ENCODE assay signal across 23 cellular contexts in genomic region chr2:239506101-239506808, GRCh38.
DNase-seq lines count a peak whose midpoint lies in the region; ATAC-seq, FAIRE-seq and TF ChIP-seq lines count a peak whose summit lies in the region.
"Had no signal": no experiment of that assay in that cellular context is flagged by ENCODE, and none has a peak within 500 bp of the region (broad histone marks: within the 10 kb centered on the region; RNA-seq: fewer than 3 reads in every experiment).

No MANE protein-coding gene starts in this region.

- H3K9me3 ChIP-seq in H1 (ENCODE audit: insufficient read depth in 2 of 2, low read depth in 1 of 2, low read length in 1 of 2): no peaks in the 10 kb centered on the region
- no peaks in the 10 kb centered on the region for H3K9me3 ChIP-seq in neural progenitor cell (ENCODE audit: low read depth)
- H3K9me3 ChIP-seq: Peyer's patch, SJCRH30 had no signal

- no peak overlapping the region for H3K56ac ChIP-seq in H1 (replicated peaks; ENCODE audit: insufficient read length, low read depth, low read length)

- H3K9ac ChIP-seq in H1 (replicated peaks in 1 of 4; ENCODE audit: extremely low read depth in 1 of 4, low read depth in 3 of 4, low read length in 3 of 4) (no peak overlapping the region), neural progenitor cell (no peak overlapping the region)
- H3K9ac ChIP-seq: KMS-11 had no signal

- no peak for ATAC-seq in GM21381 (IDR thresholded peaks at IDR 0.05; ENCODE audit: unreplicated experiment)

- H2BK20ac ChIP-seq in H1 (ENCODE audit: low read length): no peak overlapping the region

- peaks cover 43% of the 10 kb centered on the region for H3K4me1 Mint-ChIP-seq in neural progenitor cell
- H3K4me1 Mint-ChIP-seq: CD8-positive, alpha-beta memory T cell had no signal

- H3K36me3 Mint-ChIP-seq in neural progenitor cell: no peaks in the 10 kb centered on the region
- H3K36me3 Mint-ChIP-seq: CD8-positive, alpha-beta memory T cell had no signal

- H3K9me3 Mint-ChIP-seq in neural progenitor cell: no peaks in the 10 kb centered on the region

- TF ChIP-seq CTCF in H1 (IDR thresholded peaks at IDR 0.05; ENCODE audit: control extremely low read depth in 1 of 3, insufficient read depth in 1 of 3, low read depth in 1 of 3, low read length in 3 of 3): no peak
- no peak for TF ChIP-seq CTCF in neural progenitor cell (IDR thresholded peaks at IDR 0.05)

- H3K36me3 ChIP-seq in H7 (replicated peaks; ENCODE audit: control insufficient read depth, insufficient read depth, low read length) (no peaks in the 10 kb centered on the region), H1 (ENCODE audit: control insufficient read depth in 2 of 4, insufficient read depth in 4 of 4, low read length in 3 of 4) (no peaks in the 10 kb centered on the region), neural progenitor cell (no peaks in the 10 kb centered on the region)
- H3K36me3 ChIP-seq: Peyer's patch, SJCRH30 had no signal

- no peak for TF ChIP-seq POLR2A in H1 (IDR thresholded peaks at IDR 0.05; ENCODE audit: control extremely low read depth in 1 of 2, low read depth in 2 of 2, low read length in 2 of 2)

- peak; percentile 41 for DNase-seq in NCI-H2171 treated with DMSO at 0.1 percent for 48 hours (lab: John Stamatoyannopoulos, UW)
- DNase-seq in NCI-H2171 (lab: John Stamatoyannopoulos, UW): no peak
- DNase-seq in H7: peak; percentile 81
- DNase-seq in H1 (ENCODE audit: low read depth in 1 of 2, low spot score in 2 of 2): no peak
- DNase-seq in neural progenitor cell (ENCODE audit: low spot score): no peak
- no peak for DNase-seq in stimulated activated CD4-positive, alpha-beta T cell treated with anti-CD3 and anti-CD28 coated beads, Interleukin-4, amount 100 ng/mL, for 4 hours
- DNase-seq in cortex of kidney (lab: John Stamatoyannopoulos, UW): no peak
- DNase-seq: 8988T; Calu3; CD8-positive, alpha-beta memory T cell; DMS153; GDM1; HCEC 1CT; IMR-90; NCI-H1092 treated with DMSO at 0.1 percent for 48 hours; NCI-H1694; NCI-H2081; NCI-H345; Peyer's patch; SJCRH30 had no signal

- H2AFZ ChIP-seq in H1 (ENCODE audit: low read length) (peak overlapping the region; percentile 0; the same call in 1 of the 2 replicates), neural progenitor cell (replicated peaks) (no peak overlapping the region)

- H3F3A ChIP-seq in neural progenitor cell (ENCODE audit: low read depth): no peaks in the 10 kb centered on the region

- H3K4me3 ChIP-seq in H7 (ENCODE audit: insufficient read depth, low read depth, low read length): no peak overlapping the region
- H3K4me3 ChIP-seq in H1 (ENCODE audit: extremely low read depth in 1 of 4, insufficient read depth in 2 of 4, low read depth in 3 of 4, low read length in 4 of 4): no peak overlapping the region
- no peak overlapping the region for H3K4me3 ChIP-seq in neural progenitor cell
- H3K4me3 ChIP-seq: Peyer's patch, SJCRH30 had no signal

- H3K4me1 ChIP-seq in H1 (replicated peaks in 1 of 4; ENCODE audit: control insufficient read depth in 3 of 4, insufficient read depth in 4 of 4, low read length in 3 of 4): peaks cover 0 to 2% (median 0%) of the 10 kb centered on the region in 4 experiments; a peak in 1 of 7 replicates
- no peaks in the 10 kb centered on the region for H3K4me1 ChIP-seq in neural progenitor cell
- H3K4me1 ChIP-seq: Peyer's patch, SJCRH30 had no signal

- H4K20me1 ChIP-seq in H1 (replicated peaks in 1 of 2; ENCODE audit: control insufficient read depth in 1 of 2, insufficient read depth in 2 of 2, low read length in 2 of 2): no peaks in the 10 kb centered on the region
- no peaks in the 10 kb centered on the region for H4K20me1 ChIP-seq in neural progenitor cell (ENCODE audit: low read depth)

- no peak overlapping the region for H3K4me2 ChIP-seq in H1 (ENCODE audit: insufficient read depth in 1 of 2, low read depth in 2 of 2, low read length in 2 of 2)
- no peak overlapping the region for H3K4me2 ChIP-seq in neural progenitor cell
- H3K4me2 ChIP-seq: KMS-11 had no signal

- H2BK120ac ChIP-seq in H1 (replicated peaks; ENCODE audit: low read depth, low read length): no peak overlapping the region

- H3K23me2 ChIP-seq in H1 (ENCODE audit: low read depth, low read length): no peaks in the 10 kb centered on the region

- H3K4ac ChIP-seq in H1 (replicated peaks; ENCODE audit: insufficient read length, low read depth, low read length): no peak overlapping the region

- H3K4me3 Mint-ChIP-seq in neural progenitor cell: no peak overlapping the region

- TF ChIP-seq RAD21 in H1 (IDR thresholded peaks at IDR 0.05 in 1 of 2, conservative IDR thresholded peaks at IDR 0.05 in 1 of 2; ENCODE audit: low read depth in 2 of 2, low read length in 2 of 2): no peak

- FAIRE-seq in H1 (lab: Jason Lieb, UNC): no peak

- no peak overlapping the region for H3K14ac ChIP-seq in H1 (ENCODE audit: insufficient read length)

- H3K27me3 ChIP-seq in H7 (ENCODE audit: control insufficient read depth, insufficient read depth, low read length) (no peaks in the 10 kb centered on the region), H1 (replicated peaks in 1 of 4; ENCODE audit: control insufficient read depth in 3 of 4, extremely low read depth in 1 of 4, insufficient read depth in 3 of 4, low read length in 3 of 4) (no peaks in the 10 kb centered on the region), neural progenitor cell (no peaks in the 10 kb centered on the region)
- H3K27me3 ChIP-seq: Peyer's patch had no signal

- H3K27ac ChIP-seq in H1 (ENCODE audit: low read depth, low read length): no peak overlapping the region
- no peak overlapping the region for H3K27ac ChIP-seq in neural progenitor cell
- H3K27ac ChIP-seq: C4-2B, KMS-11, Peyer's patch, SJCRH30 had no signal

- peak overlapping the region; percentile 46 for H3K27ac Mint-ChIP-seq in neural progenitor cell
- H3K27ac Mint-ChIP-seq: CD8-positive, alpha-beta memory T cell had no signal

- H2BK12ac ChIP-seq in H1 (ENCODE audit: low read depth, low read length): no peak overlapping the region

- H3K27me3 Mint-ChIP-seq in neural progenitor cell (ENCODE audit: insufficient read depth, low read depth): peaks cover 9% of the 10 kb centered on the region

- H3K79me1 ChIP-seq in H1 (ENCODE audit: low read depth, low read length): no peaks in the 10 kb centered on the region

- CTCF ChIA-PET in H1 (lab: Charles Lee; ENCODE audit: partially characterized antibody): no interaction called here

- H3K18ac ChIP-seq in H1 (ENCODE audit: extremely low read depth, low read length): no peak overlapping the region

- POLR2A ChIA-PET in H1 (lab: Charles Lee; ENCODE audit: partially characterized antibody): no interaction called here

- H3K79me2 ChIP-seq in H1 (ENCODE audit: control insufficient read depth in 1 of 2, insufficient read depth in 2 of 2, low read length in 2 of 2): no peaks in the 10 kb centered on the region
- no peaks in the 10 kb centered on the region for H3K79me2 ChIP-seq in neural progenitor cell (ENCODE audit: low read depth)

- H2AK5ac ChIP-seq in H1 (ENCODE audit: low read depth, low read length): no peak overlapping the region

- no peak overlapping the region for H3K23ac ChIP-seq in H1 (ENCODE audit: insufficient read length)

- no peak overlapping the region for H2BK5ac ChIP-seq in H1 (ENCODE audit: low read depth, low read length)

- H4K8ac ChIP-seq in H1 (ENCODE audit: extremely low read depth, insufficient read depth, low read length): no peak overlapping the region

- H2BK15ac ChIP-seq in H1 (ENCODE audit: low read length): no peak overlapping the region

- H4K91ac ChIP-seq in H1 (replicated peaks; ENCODE audit: insufficient read length, low read length): no peak overlapping the region

- no peak for TF ChIP-seq EP300 in H1 (IDR thresholded peaks at IDR 0.05; ENCODE audit: borderline replicate concordance in 1 of 2, low read depth in 2 of 2, low read length in 2 of 2)

- WGBS in H1 (ENCODE audit: extremely low coverage in 1 of 2, insufficient coverage in 1 of 2, insufficient read length in 1 of 2, insufficient replicate concordance in 2 of 2, low coverage in 1 of 2, low lambda C conversion rate in 2 of 2, missing lambda C conversion rate in 1 of 2), 2 experiments: 90% methylated on average over 23 of the region's 28 CpGs; no CpG with 5 or more reads in 1 of the 2 experiments

- H4K5ac ChIP-seq in H1 (ENCODE audit: insufficient read length, low read depth, low read length): no peak overlapping the region

TF ChIP-seq in H1, 55 proteins besides CTCF, POLR2A, EP300 and RAD21:
- TF ChIP-seq CBX8 (IDR thresholded peaks at IDR 0.05; ENCODE audit: borderline replicate concordance, low read depth, low read length): no peak
- TF ChIP-seq NRF1 (IDR thresholded peaks at IDR 0.05; ENCODE audit: low read depth, low read length): no peak
- TF ChIP-seq HDAC2 (IDR thresholded peaks at IDR 0.05; ENCODE audit: borderline replicate concordance in 1 of 2, low read depth in 2 of 2, low read length in 2 of 2): no peak
- TF ChIP-seq NANOG (IDR thresholded peaks at IDR 0.05; ENCODE audit: insufficient read depth, low read depth, low read length, poor library complexity, severe bottlenecking): no peak
- TF ChIP-seq CTBP2 (IDR thresholded peaks at IDR 0.05; ENCODE audit: borderline replicate concordance, insufficient read depth, insufficient read length, low read length): no peak

Comparison
In these comparisons a context has a peak if more than half of its experiments do, and no peak if none do; other contexts are left out.
1. DNase-seq: peak in NCI-H2171 treated with DMSO at 0.1 percent for 48 hours (single experiment) and H7 (single experiment); none in NCI-H2171 (single experiment), H1 (0 of 2), neural progenitor cell (single experiment), stimulated activated CD4-positive, alpha-beta T cell treated with anti-CD3 and anti-CD28 coated beads, Interleukin-4, amount 100 ng/mL, for 4 hours (0 of 2) and cortex of kidney (single experiment).